ENCODE assay signal across 23 cellular contexts in genomic region chr14:51704465-51705050, GRCh38. TPM values are rescaled to one million over a fixed set of nuclear protein-coding genes. Genes with fewer than 3 reads are reported as not detected.
A peak's percentile ranks its signal among the peaks of the same experiment; 100 is the strongest.
DNase-seq lines count a peak whose midpoint lies in the region; ATAC-seq, FAIRE-seq and TF ChIP-seq lines count a peak whose summit lies in the region.
"Had no signal": no experiment of that assay in that cellular context is flagged by ENCODE, and none has a peak within 500 bp of the region (broad histone marks: within the 10 kb centered on the region; RNA-seq: fewer than 3 reads in every experiment).

No MANE protein-coding gene starts in this region.

- no peaks in the 10 kb centered on the region for H3K4me1 Mint-ChIP-seq in stimulated activated memory B cell treated with anti-CD40 and anti-IgM and Interleukin-4, amounts not matched to agents 10 μg/mL and 1 μg/mL and 100 μg/mL, for 72 hours
- no peaks in the 10 kb centered on the region for H3K4me1 Mint-ChIP-seq in natural killer cell treated with Interleukin-12 subunit alpha and Interleukin-12 subunit beta and Interleukin-15 and Interleukin-18, amount 100 ng/mL, for 72 hours (ENCODE audit: low read depth in 2 of 2)
- H3K4me1 Mint-ChIP-seq: CD8-positive, alpha-beta memory T cell had no signal

- no peak for FAIRE-seq in kidney (lab: Jason Lieb, UNC)

- no peak overlapping the region for H3K4me3 Mint-ChIP-seq in stimulated activated memory B cell treated with anti-CD40 and anti-IgM and Interleukin-4, amounts not matched to agents 10 μg/mL and 1 μg/mL and 100 μg/mL, for 72 hours
- H3K4me3 Mint-ChIP-seq in natural killer cell treated with Interleukin-12 subunit alpha and Interleukin-12 subunit beta and Interleukin-15 and Interleukin-18, amount 100 ng/mL, for 72 hours, result no peak overlapping the region
- H3K4me3 Mint-ChIP-seq: CD8-positive, alpha-beta memory T cell had no signal

- H3K4me1 ChIP-seq in mesodermal cell (ENCODE audit: control insufficient read depth, insufficient read depth, low read length, poor library complexity, severe bottlenecking) (peaks cover 8% of the 10 kb centered on the region), kidney (ENCODE audit: control insufficient read depth in 1 of 2, insufficient read depth in 1 of 2, low read depth in 1 of 2, low read length in 2 of 2) (no peaks in the 10 kb centered on the region)
- H3K4me1 ChIP-seq: gastrocnemius medialis, left ventricle myocardium inferior had no signal

- DNase-seq in G401 (ENCODE audit: low spot score) (peak; percentile 85), NCI-H69 (lab: John Stamatoyannopoulos, UW) (peak; percentile 67), cerebellum (ENCODE audit: low spot score) (peak; percentile 58), kidney (no peak)
- DNase-seq in stimulated activated CD4-positive, alpha-beta T cell treated with anti-CD3 and anti-CD28 coated beads, Interleukin-4, amount 100 ng/mL, for 24 hours, result no peak
- no peak for DNase-seq in natural killer cell treated with Interleukin-12 subunit alpha and Interleukin-12 subunit beta and Interleukin-15 and Interleukin-18, amount 100 ng/mL, for 72 hours (ENCODE audit: low spot score)
- DNase-seq: activated CD4-positive, alpha-beta T cell treated with anti-CD3 and anti-CD28 coated beads, Interleukin-2, amount 50 U/mL, for 48 hours; activated naive CD4-positive, alpha-beta T cell treated with Interleukin-2 at 50 U/mL for 16 hours; CD8-positive, alpha-beta memory T cell; DMS53; erythroblast; gastrocnemius medialis; left ventricle myocardium inferior; NCI-H1092; NCI-H2081 treated with DMSO at 0.1 percent for 48 hours; NCI-H526 treated with DMSO at 0.1 percent for 48 hours; SHP77; stimulated activated CD4-positive, alpha-beta T cell treated with anti-CD3 and anti-CD28 coated beads, Interleukin-15, amount 100 ng/mL, for 24 hours; stimulated activated naive CD4-positive, alpha-beta T cell treated with Interleukin-2 at 50 U/mL for 16 hours; tibial artery had no signal

- no peak overlapping the region for H3K27ac Mint-ChIP-seq in stimulated activated memory B cell treated with anti-CD40 and anti-IgM and Interleukin-4, amounts not matched to agents 10 μg/mL and 1 μg/mL and 100 μg/mL, for 72 hours
- H3K27ac Mint-ChIP-seq in natural killer cell treated with Interleukin-12 subunit alpha and Interleukin-12 subunit beta and Interleukin-15 and Interleukin-18, amount 100 ng/mL, for 72 hours, result no peak overlapping the region
- H3K27ac Mint-ChIP-seq: CD8-positive, alpha-beta memory T cell had no signal

- no peak overlapping the region for H3K9ac ChIP-seq in kidney (ENCODE audit: low read length in 2 of 2)

- in situ Hi-C loops in G401 (cut with HindIII; ENCODE audit: low sequenced_read_pairs), result no loop called here

- H3K36me3 ChIP-seq in mesodermal cell (ENCODE audit: control insufficient read depth, insufficient read depth, low read length) (peaks cover 85% of the 10 kb centered on the region), kidney (ENCODE audit: control insufficient read depth in 1 of 2, insufficient read depth in 2 of 2, low read length in 2 of 2) (no peaks in the 10 kb centered on the region)
- H3K36me3 ChIP-seq: neutrophil had no signal

- intact Hi-C loops in kidney (cut with DNase I), result no loop called here

- ATAC-seq in stimulated activated memory B cell treated with anti-CD40 and anti-IgM and Interleukin-4, amounts not matched to agents 10 μg/mL and 1 μg/mL and 100 μg/mL, for 72 hours, result no peak
- no peak for ATAC-seq in natural killer cell treated with Interleukin-12 subunit alpha and Interleukin-12 subunit beta and Interleukin-15 and Interleukin-18, amount 100 ng/mL, for 72 hours
- ATAC-seq: gastrocnemius medialis had no signal

- WGBS in mesodermal cell (ENCODE audit: insufficient coverage in 2 of 2), 2 experiments, result 72 to 85% methylated on average over 5 of the region's 7 CpGs

- H3K9me3 Mint-ChIP-seq in stimulated activated memory B cell treated with anti-CD40 and anti-IgM and Interleukin-4, amounts not matched to agents 10 μg/mL and 1 μg/mL and 100 μg/mL, for 72 hours, result no peaks in the 10 kb centered on the region
- H3K9me3 Mint-ChIP-seq in natural killer cell treated with Interleukin-12 subunit alpha and Interleukin-12 subunit beta and Interleukin-15 and Interleukin-18, amount 100 ng/mL, for 72 hours, result no peaks in the 10 kb centered on the region
- H3K9me3 Mint-ChIP-seq: CD8-positive, alpha-beta memory T cell had no signal

- H3K9me3 ChIP-seq in mesodermal cell (ENCODE audit: control insufficient read depth, low read length) (no peaks in the 10 kb centered on the region), kidney (ENCODE audit: control insufficient read depth in 1 of 2, low read length in 2 of 2) (no peaks in the 10 kb centered on the region)
- H3K9me3 ChIP-seq: gastrocnemius medialis, left ventricle myocardium inferior, neutrophil, tibial artery had no signal

- no peak for TF ChIP-seq CTCF in kidney (IDR thresholded peaks at IDR 0.05; ENCODE audit: borderline replicate concordance, extremely low read depth, insufficient read depth)

- H3K36me3 Mint-ChIP-seq in stimulated activated memory B cell treated with anti-CD40 and anti-IgM and Interleukin-4, amounts not matched to agents 10 μg/mL and 1 μg/mL and 100 μg/mL, for 72 hours, result no peaks in the 10 kb centered on the region
- H3K36me3 Mint-ChIP-seq in natural killer cell treated with Interleukin-12 subunit alpha and Interleukin-12 subunit beta and Interleukin-15 and Interleukin-18, amount 100 ng/mL, for 72 hours, result no peaks in the 10 kb centered on the region
- H3K36me3 Mint-ChIP-seq: CD8-positive, alpha-beta memory T cell had no signal

- H3K4me3 ChIP-seq in mesodermal cell (ENCODE audit: extremely low read depth, insufficient read depth, low read length, poor library complexity, severe bottlenecking) (no peak overlapping the region), kidney (ENCODE audit: low read length in 2 of 2) (no peak overlapping the region)
- H3K4me3 ChIP-seq: gastrocnemius medialis, left ventricle myocardium inferior, tibial artery had no signal

- no peaks in the 10 kb centered on the region for H3K27me3 Mint-ChIP-seq in stimulated activated memory B cell treated with anti-CD40 and anti-IgM and Interleukin-4, amounts not matched to agents 10 μg/mL and 1 μg/mL and 100 μg/mL, for 72 hours
- H3K27me3 Mint-ChIP-seq in natural killer cell treated with Interleukin-12 subunit alpha and Interleukin-12 subunit beta and Interleukin-15 and Interleukin-18, amount 100 ng/mL, for 72 hours, result peaks cover 1 to 7% of the 10 kb centered on the region in 2 donors

- peak overlapping the region; percentile 6 for H3K27ac ChIP-seq in mesodermal cell (ENCODE audit: low read depth, low read length, severe bottlenecking)
- H3K27ac ChIP-seq in kidney (ENCODE audit: low read depth in 2 of 2, low read length in 2 of 2), result no peak overlapping the region
- H3K27ac ChIP-seq: gastrocnemius medialis, left ventricle myocardium inferior, neutrophil, tibial artery had no signal

RNA-seq across cellular contexts. Expression of gene FRMD6, which starts 52.8 kb away (rescaled TPM):
- 1.4 and 1.5 TPM in 2 replicates for total RNA-seq in G401 (2014; rRNA removed; shearing (Covaris generic))
- total RNA-seq in cerebellum, result 23.7 TPM
- 50.6 TPM for polyA plus RNA-seq in mesodermal cell (2013, experiment 1 of 2)
- 47.9 TPM for polyA plus RNA-seq in mesodermal cell (2013, experiment 2 of 2)
- total RNA-seq in kidney, result 16.5 TPM
- polyA plus RNA-seq in kidney (ENCODE audit: insufficient read depth, low read depth, low replicate concordance), result 2.4 TPM
- total RNA-seq in natural killer cell treated with Interleukin-12 subunit alpha and Interleukin-12 subunit beta and Interleukin-15 and Interleukin-18, amount 100 ng/mL, for 72 hours, result 1 to 10 TPM; 2.5 to 3.0 TPM

Comparison
In these comparisons a context has a peak if more than half of its experiments do, and no peak if none do; other contexts are left out.
1. DNase-seq: peak in G401 (single experiment), NCI-H69 (single experiment) and cerebellum (single experiment); none in stimulated activated CD4-positive, alpha-beta T cell treated with anti-CD3 and anti-CD28 coated beads, Interleukin-4, amount 100 ng/mL, for 24 hours (single experiment), kidney (single experiment) and natural killer cell treated with Interleukin-12 subunit alpha and Interleukin-12 subunit beta and Interleukin-15 and Interleukin-18, amount 100 ng/mL, for 72 hours (single experiment).